21 cellular contexts compared by ENCODE assay signal in genomic region chrX:78330068-78330467, GRCh38. TPM values are rescaled to one million over a fixed set of nuclear protein-coding genes. Genes with fewer than 3 reads are reported as not detected.
DNase-seq lines count a peak whose midpoint lies in the region; ATAC-seq and TF ChIP-seq lines count a peak whose summit lies in the region.
"Had no signal": no experiment of that assay in that cellular context is flagged by ENCODE, and none has a peak within 500 bp of the region (broad histone marks: within the 10 kb centered on the region; RNA-seq: fewer than 3 reads in every experiment).

No MANE protein-coding gene starts in this region.

- H3K4me2 ChIP-seq in OCI-LY3 (ENCODE audit: low read length): peak overlapping the region; percentile 57
- H3K4me2 ChIP-seq: SK-N-SH had no signal

- H3K4me1 ChIP-seq in OCI-LY3 (ENCODE audit: low read length): peaks cover 73% of the 10 kb centered on the region
- H3K4me1 ChIP-seq: psoas muscle, uterus had no signal

- no peak for ATAC-seq in activated naive CD8-positive, alpha-beta T cell treated with anti-CD3 and anti-CD28 coated beads, Interleukin-2, amount 10 ng/mL, durations not matched to agents 7 days and 5 days (ENCODE audit: low read depth)
- ATAC-seq in activated naive CD8-positive, alpha-beta T cell treated with anti-CD3 and anti-CD28 coated beads, Interleukin-2, amount 50 U/mL, for 24 hours: no peak
- ATAC-seq in GM21825 (IDR thresholded peaks at IDR 0.05; ENCODE audit: unreplicated experiment) (no peak), GM18498 (IDR thresholded peaks at IDR 0.05; ENCODE audit: unreplicated experiment) (no peak)
- ATAC-seq: CD8-positive, alpha-beta T cell; psoas muscle had no signal

- no peak overlapping the region for H3K27ac Mint-ChIP-seq in activated naive CD8-positive, alpha-beta T cell treated with anti-CD3 and anti-CD28 coated beads, Interleukin-2, amount 10 ng/mL, durations not matched to agents 7 days and 5 days
- H3K27ac Mint-ChIP-seq in activated naive CD8-positive, alpha-beta T cell treated with anti-CD3 and anti-CD28 coated beads for 36 hours: no peak overlapping the region
- peak overlapping the region; percentile 19 for H3K27ac Mint-ChIP-seq in activated naive CD8-positive, alpha-beta T cell treated with anti-CD3 and anti-CD28 coated beads, Interleukin-2, amount 50 U/mL, for 24 hours
- H3K27ac Mint-ChIP-seq in osteocyte (ENCODE audit: unreplicated experiment): no peak overlapping the region

- TF ChIP-seq CTCF in OCI-LY3 (IDR thresholded peaks at IDR 0.05; ENCODE audit: low read depth, low read length): no peak
- no peak for TF ChIP-seq CTCF in osteocyte (IDR thresholded peaks at IDR 0.05)

- H4K20me1 ChIP-seq in OCI-LY3 (ENCODE audit: insufficient read depth, low read length): no peaks in the 10 kb centered on the region

- H3K9me3 Mint-ChIP-seq in activated naive CD8-positive, alpha-beta T cell treated with anti-CD3 and anti-CD28 coated beads, Interleukin-2, amount 10 ng/mL, durations not matched to agents 7 days and 5 days: no peaks in the 10 kb centered on the region
- no peaks in the 10 kb centered on the region for H3K9me3 Mint-ChIP-seq in activated naive CD8-positive, alpha-beta T cell treated with anti-CD3 and anti-CD28 coated beads for 36 hours
- H3K9me3 Mint-ChIP-seq in activated naive CD8-positive, alpha-beta T cell treated with anti-CD3 and anti-CD28 coated beads, Interleukin-2, amount 50 U/mL, for 24 hours: no peaks in the 10 kb centered on the region
- no peaks in the 10 kb centered on the region for H3K9me3 Mint-ChIP-seq in osteocyte (ENCODE audit: unreplicated experiment)
- H3K9me3 Mint-ChIP-seq: activated T-cell treated with anti-CD3 and anti-CD28 coated beads, Interleukin-2, amount 50 U/mL, for 24 hours; CD8-positive, alpha-beta T cell had no signal

- POLR2A ChIA-PET in activated naive CD8-positive, alpha-beta T cell treated with anti-CD3 and anti-CD28 coated beads, Interleukin-2, amount 10 ng/mL, durations not matched to agents 7 days and 5 days (lab: Charles Lee): no interaction called here

- no peaks in the 10 kb centered on the region for H3K36me3 ChIP-seq in OCI-LY3 (replicated peaks; ENCODE audit: low read depth, low read length)
- H3K36me3 ChIP-seq: uterus had no signal

- no peaks in the 10 kb centered on the region for H3K79me2 ChIP-seq in OCI-LY3 (ENCODE audit: low read length)

- no peak overlapping the region for H2AFZ ChIP-seq in OCI-LY3 (ENCODE audit: low read depth, low read length)

- H3K27ac ChIP-seq in OCI-LY3 (ENCODE audit: low read length): peak overlapping the region; percentile 2; the same call in 1 of the 2 replicates
- H3K27ac ChIP-seq: coronary artery, psoas muscle, RWPE1, uterus had no signal

- H3K9me3 ChIP-seq in OCI-LY3 (ENCODE audit: insufficient read depth, low read length): no peaks in the 10 kb centered on the region
- H3K9me3 ChIP-seq: psoas muscle, SK-N-SH, uterus had no signal

- H3K4me1 Mint-ChIP-seq in activated naive CD8-positive, alpha-beta T cell treated with anti-CD3 and anti-CD28 coated beads, Interleukin-2, amount 10 ng/mL, durations not matched to agents 7 days and 5 days: peaks cover 37% of the 10 kb centered on the region
- H3K4me1 Mint-ChIP-seq in activated naive CD8-positive, alpha-beta T cell treated with anti-CD3 and anti-CD28 coated beads for 36 hours: peaks cover 38% of the 10 kb centered on the region
- peaks cover 64% of the 10 kb centered on the region for H3K4me1 Mint-ChIP-seq in activated naive CD8-positive, alpha-beta T cell treated with anti-CD3 and anti-CD28 coated beads, Interleukin-2, amount 50 U/mL, for 24 hours
- H3K4me1 Mint-ChIP-seq in osteocyte (ENCODE audit: unreplicated experiment): no peaks in the 10 kb centered on the region

- no peak for DNase-seq in activated naive CD8-positive, alpha-beta T cell treated with anti-CD3 and anti-CD28 coated beads, Interleukin-2, amount 10 ng/mL, durations not matched to agents 7 days and 5 days
- no peak for DNase-seq in activated naive CD8-positive, alpha-beta T cell treated with anti-CD3 and anti-CD28 coated beads for 36 hours
- no peak for DNase-seq in activated naive CD8-positive, alpha-beta T cell treated with anti-CD3 and anti-CD28 coated beads, Interleukin-2, amount 50 U/mL, for 24 hours
- no peak for DNase-seq in osteocyte (ENCODE audit: extremely low spot score, unreplicated experiment)
- DNase-seq: activated CD4-positive, alpha-beta T cell treated with anti-CD3 and anti-CD28 coated beads, Interleukin-2, amount 50 U/mL, for 48 hours; activated T-cell treated with anti-CD3 and anti-CD28 coated beads, Interleukin-2, amount 50 U/mL, for 24 hours; DMS153; GDM1; KBM-7; NCI-H1694; NCI-H69; psoas muscle; SK-N-SH; uterus had no signal

- no peaks in the 10 kb centered on the region for H3K27me3 Mint-ChIP-seq in activated naive CD8-positive, alpha-beta T cell treated with anti-CD3 and anti-CD28 coated beads, Interleukin-2, amount 10 ng/mL, durations not matched to agents 7 days and 5 days
- H3K27me3 Mint-ChIP-seq in activated naive CD8-positive, alpha-beta T cell treated with anti-CD3 and anti-CD28 coated beads for 36 hours: no peaks in the 10 kb centered on the region
- H3K27me3 Mint-ChIP-seq in activated naive CD8-positive, alpha-beta T cell treated with anti-CD3 and anti-CD28 coated beads, Interleukin-2, amount 50 U/mL, for 24 hours: no peaks in the 10 kb centered on the region
- no peaks in the 10 kb centered on the region for H3K27me3 Mint-ChIP-seq in osteocyte (ENCODE audit: unreplicated experiment)

- H3K27me3 ChIP-seq in OCI-LY3 (ENCODE audit: low read depth, low read length): no peaks in the 10 kb centered on the region
- H3K27me3 ChIP-seq: uterus had no signal

- H3K4me3 ChIP-seq in OCI-LY3 (ENCODE audit: low read length): no peak overlapping the region
- H3K4me3 ChIP-seq: coronary artery, psoas muscle, uterus had no signal

- H3K9ac ChIP-seq in OCI-LY3 (ENCODE audit: low read length): no peak overlapping the region
- H3K9ac ChIP-seq: SK-N-SH had no signal

- H3K4me3 Mint-ChIP-seq in activated naive CD8-positive, alpha-beta T cell treated with anti-CD3 and anti-CD28 coated beads, Interleukin-2, amount 10 ng/mL, durations not matched to agents 7 days and 5 days: peak overlapping the region; percentile 21
- no peak overlapping the region for H3K4me3 Mint-ChIP-seq in activated naive CD8-positive, alpha-beta T cell treated with anti-CD3 and anti-CD28 coated beads for 36 hours
- no peak overlapping the region for H3K4me3 Mint-ChIP-seq in activated naive CD8-positive, alpha-beta T cell treated with anti-CD3 and anti-CD28 coated beads, Interleukin-2, amount 50 U/mL, for 24 hours
- H3K4me3 Mint-ChIP-seq in osteocyte (ENCODE audit: unreplicated experiment): no peak overlapping the region

- H3K36me3 Mint-ChIP-seq in activated naive CD8-positive, alpha-beta T cell treated with anti-CD3 and anti-CD28 coated beads, Interleukin-2, amount 10 ng/mL, durations not matched to agents 7 days and 5 days: peaks cover 3% of the 10 kb centered on the region
- no peaks in the 10 kb centered on the region for H3K36me3 Mint-ChIP-seq in activated naive CD8-positive, alpha-beta T cell treated with anti-CD3 and anti-CD28 coated beads for 36 hours
- no peaks in the 10 kb centered on the region for H3K36me3 Mint-ChIP-seq in activated naive CD8-positive, alpha-beta T cell treated with anti-CD3 and anti-CD28 coated beads, Interleukin-2, amount 50 U/mL, for 24 hours (ENCODE audit: low read depth)
- H3K36me3 Mint-ChIP-seq in osteocyte (ENCODE audit: unreplicated experiment): no peaks in the 10 kb centered on the region
- H3K36me3 Mint-ChIP-seq: CD8-positive, alpha-beta T cell had no signal

RNA-seq across cellular contexts. Expression of gene CYSLTR1, which starts 2.7 kb away (rescaled TPM):
- total RNA-seq in activated naive CD8-positive, alpha-beta T cell treated with anti-CD3 and anti-CD28 coated beads, Interleukin-2, amount 10 ng/mL, durations not matched to agents 7 days and 5 days: 1 to 10 TPM; 4.1 to 4.2 TPM
- total RNA-seq in activated naive CD8-positive, alpha-beta T cell treated with anti-CD3 and anti-CD28 coated beads for 36 hours: under 1 TPM; 0.36 to 0.66 TPM
- total RNA-seq in osteocyte: not detected in 2 replicates
- total RNA-seq: HT-29 had no signal
